Comparison of ENCODE assay signal across 21 cellular contexts in the genomic region with DNA sequence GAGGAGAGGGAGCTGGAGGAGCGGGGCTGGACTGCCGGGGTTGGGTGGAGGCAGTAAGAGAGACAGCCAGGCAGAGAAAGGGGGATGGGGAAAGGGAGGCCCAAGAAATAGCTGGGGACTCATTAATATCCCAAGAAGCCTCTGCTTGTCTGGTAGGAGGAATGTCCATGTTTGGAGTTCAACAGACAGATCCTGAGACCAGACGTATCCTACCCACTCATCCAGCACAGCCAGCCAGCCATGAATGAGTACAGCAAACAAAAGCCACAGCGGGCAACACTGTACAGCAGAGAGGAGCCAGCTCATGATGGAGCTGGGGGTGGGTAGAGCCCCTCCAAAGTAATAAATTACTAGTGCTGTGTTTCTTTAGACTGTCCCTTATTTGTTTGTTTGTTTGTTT.
"Had no signal": no experiment of that assay in that cellular context is flagged by ENCODE, and none has a peak within 500 bp of the region (broad histone marks: within the 10 kb centered on the region; RNA-seq: fewer than 3 reads in every experiment).

No MANE protein-coding gene starts in this region.

- H3K27me3 Mint-ChIP-seq: activated B cell treated with CpG ODN at 0.5 μM for 24 hours; activated CD4-positive, alpha-beta memory T cell treated with anti-CD3 and anti-CD28 coated beads for 36 hours; effector memory CD8-positive, alpha-beta T cell; stimulated activated naive CD8-positive, alpha-beta T cell treated with anti-CD3 and anti-CD28 coated beads, Interleukin-15, amount 100 ng/mL, for 72 hours; type B pancreatic cell had no signal

- ATAC-seq: activated naive CD4-positive, alpha-beta T cell treated with anti-CD3 and anti-CD28 coated beads, Interleukin-2, amount 50 U/mL, for 72 hours; effector memory CD8-positive, alpha-beta T cell; foreskin keratinocyte; left ventricle myocardium superior; right lobe of liver; stimulated activated naive CD8-positive, alpha-beta T cell treated with anti-CD3 and anti-CD28 coated beads, Interleukin-15, amount 100 ng/mL, for 72 hours had no signal

- H3K36me3 ChIP-seq: adrenal gland, neural progenitor cell, prostate gland, right lobe of liver had no signal

- H3K4me1 Mint-ChIP-seq: activated B cell treated with CpG ODN at 0.5 μM for 24 hours; neural progenitor cell; stimulated activated naive CD8-positive, alpha-beta T cell treated with anti-CD3 and anti-CD28 coated beads, Interleukin-15, amount 100 ng/mL, for 72 hours had no signal

- H3K4me2 ChIP-seq: neural progenitor cell had no signal

- H3K36me3 Mint-ChIP-seq: activated CD4-positive, alpha-beta memory T cell treated with anti-CD3 and anti-CD28 coated beads for 36 hours; activated naive CD4-positive, alpha-beta T cell treated with anti-CD3 and anti-CD28 coated beads, Interleukin-2, amount 50 U/mL, for 72 hours; neural progenitor cell; type B pancreatic cell had no signal

- H3K27ac Mint-ChIP-seq: activated B cell treated with CpG ODN at 0.5 μM for 24 hours; activated CD4-positive, alpha-beta memory T cell treated with anti-CD3 and anti-CD28 coated beads for 36 hours; activated naive CD4-positive, alpha-beta T cell treated with anti-CD3 and anti-CD28 coated beads, Interleukin-2, amount 50 U/mL, for 72 hours; activated T-helper 1 cell treated with anti-CD3 and anti-CD28 coated beads, Interleukin-12 subunit alpha, Interleukin-12 subunit beta, Interleukin-2, Interleukin-4 antibody, amounts not matched to agents 30 ng/mL and 10 ng/mL and 1 ng/mL, durations not matched to agents 14 hours and 24 hours and 36 hours; effector memory CD8-positive, alpha-beta T cell; neural progenitor cell; stimulated activated naive CD8-positive, alpha-beta T cell treated with anti-CD3 and anti-CD28 coated beads, Interleukin-15, amount 100 ng/mL, for 72 hours; type B pancreatic cell had no signal

- H3K9me3 Mint-ChIP-seq: activated B cell treated with CpG ODN at 0.5 μM for 24 hours; activated CD4-positive, alpha-beta memory T cell treated with anti-CD3 and anti-CD28 coated beads for 36 hours; activated T-helper 1 cell treated with anti-CD3 and anti-CD28 coated beads, Interleukin-12 subunit alpha, Interleukin-12 subunit beta, Interleukin-2, Interleukin-4 antibody, amounts not matched to agents 30 ng/mL and 10 ng/mL and 1 ng/mL, durations not matched to agents 14 hours and 24 hours and 36 hours; neural progenitor cell; stimulated activated naive CD8-positive, alpha-beta T cell treated with anti-CD3 and anti-CD28 coated beads, Interleukin-15, amount 100 ng/mL, for 72 hours; type B pancreatic cell had no signal

- H3K27me3 ChIP-seq: adrenal gland, foreskin keratinocyte, neural progenitor cell, right lobe of liver had no signal

- H3K4me3 Mint-ChIP-seq: activated B cell treated with CpG ODN at 0.5 μM for 24 hours; activated CD4-positive, alpha-beta memory T cell treated with anti-CD3 and anti-CD28 coated beads for 36 hours; activated T-helper 1 cell treated with anti-CD3 and anti-CD28 coated beads, Interleukin-12 subunit alpha, Interleukin-12 subunit beta, Interleukin-2, Interleukin-4 antibody, amounts not matched to agents 30 ng/mL and 10 ng/mL and 1 ng/mL, durations not matched to agents 14 hours and 24 hours and 36 hours; effector memory CD8-positive, alpha-beta T cell; neural progenitor cell; stimulated activated naive CD8-positive, alpha-beta T cell treated with anti-CD3 and anti-CD28 coated beads, Interleukin-15, amount 100 ng/mL, for 72 hours; type B pancreatic cell had no signal

- H2AFZ ChIP-seq: neural progenitor cell had no signal

- H3K4me1 ChIP-seq: adrenal gland, foreskin keratinocyte, neural progenitor cell, prostate gland, right lobe of liver had no signal

- H3K4me3 ChIP-seq: adrenal gland, neural progenitor cell, prostate gland, right lobe of liver had no signal

- H3K9me3 ChIP-seq: adrenal gland, prostate gland, right lobe of liver had no signal

- H3K27ac ChIP-seq: adrenal gland, foreskin keratinocyte, neural progenitor cell, prostate gland, right lobe of liver had no signal

- FAIRE-seq: islet of Langerhans, small intestine had no signal

- H3K9ac ChIP-seq: neural progenitor cell had no signal

- DNase-seq: activated B cell treated with CpG ODN at 0.5 μM for 24 hours; activated CD4-positive, alpha-beta memory T cell treated with anti-CD3 and anti-CD28 coated beads for 36 hours; activated CD4-positive, alpha-beta T cell treated with anti-CD3 and anti-CD28 coated beads for 4 hours; activated gamma-delta T cell treated with Interleukin-2 at 50 U/mL for 16 hours; activated T-cell treated with anti-CD3 and anti-CD28 coated beads for 4 hours; adrenal gland; effector memory CD8-positive, alpha-beta T cell; foreskin keratinocyte; glutamatergic neuron; hippocampal formation; left ventricle myocardium superior; right lobe of liver; small intestine; stimulated activated CD4-positive, alpha-beta T cell treated with anti-CD3 and anti-CD28 coated beads, Interleukin-4, amount 100 ng/mL, for 1 hour; stimulated activated naive CD8-positive, alpha-beta T cell treated with anti-CD3 and anti-CD28 coated beads, Interleukin-15, amount 100 ng/mL, for 72 hours had no signal
